Comparison of ENCODE assay signal across 10 cellular contexts in genomic region chr20:48794360-48794759, GRCh38. TPM values are rescaled to one million over a fixed set of nuclear protein-coding genes. Genes with fewer than 3 reads are reported as not detected.
DNase-seq lines count a peak whose midpoint lies in the region; ATAC-seq and TF ChIP-seq lines count a peak whose summit lies in the region.
"Had no signal": no experiment of that assay in that cellular context is flagged by ENCODE, and none has a peak within 500 bp of the region (broad histone marks: within the 10 kb centered on the region; RNA-seq: fewer than 3 reads in every experiment).

No MANE protein-coding gene starts in this region.

- WGBS in ovary, 3 donors, result 55 to 69% (median 68%) methylated on average over 5 of the region's 5 CpGs

- H3K9me3 ChIP-seq in RWPE2 (ENCODE audit: severe bottlenecking), result no peaks in the 10 kb centered on the region
- no peaks in the 10 kb centered on the region for H3K9me3 ChIP-seq in ovary

- H3K9me3 Mint-ChIP-seq in glutamatergic neuron (ENCODE audit: unreplicated experiment) (peaks cover 26% of the 10 kb centered on the region), osteocyte (ENCODE audit: unreplicated experiment) (no peaks in the 10 kb centered on the region)

- H3K36me3 ChIP-seq in RWPE2 (ENCODE audit: low read depth) (no peaks in the 10 kb centered on the region), ovary (no peaks in the 10 kb centered on the region)

- H3K4me1 ChIP-seq in RWPE2 (ENCODE audit: insufficient read depth, poor library complexity, severe bottlenecking), result no peaks in the 10 kb centered on the region
- H3K4me1 ChIP-seq in ovary (ENCODE audit: insufficient read depth), result peaks cover 12% of the 10 kb centered on the region

- no peak for TF ChIP-seq CTCF in RWPE2 (IDR thresholded peaks at IDR 0.05; ENCODE audit: poor library complexity, severe bottlenecking)
- TF ChIP-seq CTCF in glutamatergic neuron (IDR thresholded peaks at IDR 0.05; ENCODE audit: partially characterized antibody, unreplicated experiment), result no peak
- TF ChIP-seq CTCF in osteocyte (IDR thresholded peaks at IDR 0.05), result no peak
- no peak for TF ChIP-seq CTCF in ovary (IDR thresholded peaks at IDR 0.05)

- DNase-seq in NCI-H146 (lab: John Stamatoyannopoulos, UW), result peak; percentile 46
- DNase-seq in NCI-H146 treated with DMSO at 0.1 percent for 48 hours (lab: John Stamatoyannopoulos, UW; ENCODE audit: unreplicated experiment), result no peak
- DNase-seq in RWPE2 (ENCODE audit: low spot score), result no peak
- DNase-seq in glutamatergic neuron, result peak; percentile 59
- DNase-seq in osteocyte (ENCODE audit: extremely low spot score, unreplicated experiment), result no peak
- no peak for DNase-seq in ovary
- DNase-seq in central memory CD4-positive, alpha-beta T cell, result no peak
- DNase-seq: NCI-H2171 treated with DMSO at 0.1 percent for 48 hours had no signal

- H3K36me3 Mint-ChIP-seq in glutamatergic neuron (ENCODE audit: unreplicated experiment) (no peaks in the 10 kb centered on the region), osteocyte (ENCODE audit: unreplicated experiment) (no peaks in the 10 kb centered on the region)

- intact Hi-C loops in ovary (cut with DNase I), result no loop called here

- H3K27me3 ChIP-seq in RWPE2 (ENCODE audit: insufficient read depth, poor library complexity, severe bottlenecking) (peaks cover 3% of the 10 kb centered on the region), ovary (no peaks in the 10 kb centered on the region)

- no peak overlapping the region for H3K27ac ChIP-seq in RWPE2 (ENCODE audit: poor library complexity, severe bottlenecking)
- H3K27ac ChIP-seq in ovary, result no peak overlapping the region

- TF ChIP-seq POLR2A in ovary (IDR thresholded peaks at IDR 0.05), result no peak

- H3K27me3 Mint-ChIP-seq in glutamatergic neuron (ENCODE audit: unreplicated experiment) (peaks cover 12% of the 10 kb centered on the region), osteocyte (ENCODE audit: unreplicated experiment) (no peaks in the 10 kb centered on the region)

- H3K4me3 Mint-ChIP-seq in glutamatergic neuron (ENCODE audit: unreplicated experiment), result peak overlapping the region; percentile 68
- H3K4me3 Mint-ChIP-seq in osteocyte (ENCODE audit: unreplicated experiment), result no peak overlapping the region

- H3K4me1 Mint-ChIP-seq in glutamatergic neuron (ENCODE audit: low read depth, unreplicated experiment) (peaks cover 67% of the 10 kb centered on the region), osteocyte (ENCODE audit: unreplicated experiment) (peaks cover 53% of the 10 kb centered on the region)

- H3K27ac Mint-ChIP-seq in glutamatergic neuron (ENCODE audit: unreplicated experiment), result peak overlapping the region; percentile 93
- H3K27ac Mint-ChIP-seq in osteocyte (ENCODE audit: unreplicated experiment), result peak overlapping the region; percentile 56

- no peak overlapping the region for H3K4me3 ChIP-seq in RWPE2 (ENCODE audit: severe bottlenecking)
- H3K4me3 ChIP-seq in ovary, result no peak overlapping the region

- no peak for TF ChIP-seq EP300 in ovary (IDR thresholded peaks at IDR 0.05)

- ATAC-seq in RWPE2 (ENCODE audit: low read depth) (peak; percentile 17; the same call in 1 of the 3 replicates), HG02885 (IDR thresholded peaks at IDR 0.05; ENCODE audit: poor library complexity, unreplicated experiment) (no peak)
- ATAC-seq: esophagus mucosa had no signal

RNA-seq across cellular contexts. Expression of gene PREX1, which starts 33.4 kb away (rescaled TPM):
- 235 TPM for total RNA-seq in glutamatergic neuron (ENCODE audit: unreplicated experiment)
- 22.2 and 24.2 TPM in 2 replicates for total RNA-seq in osteocyte
- 10 to 100 TPM in 2 of 7 donors, 1 to 10 TPM in 5; 3.8 to 13.6 (median 5.4) TPM for total RNA-seq in ovary
- 1 to 10 TPM; 6.7 to 8.8 TPM for polyA plus RNA-seq in ovary

Comparison
In these comparisons a context has a peak if more than half of its experiments do, and no peak if none do; other contexts are left out.
1. DNase-seq: peak in NCI-H146 (single experiment) and glutamatergic neuron (single experiment); none in NCI-H146 treated with DMSO at 0.1 percent for 48 hours (single experiment), RWPE2 (single experiment), osteocyte (single experiment), ovary (0 of 5) and central memory CD4-positive, alpha-beta T cell (single experiment).